ENCODE assay signal across 8 cellular contexts in genomic region chr1:244461254-244462071, GRCh38. TPM values are rescaled to one million over a fixed set of nuclear protein-coding genes. Genes with fewer than 3 reads are reported as not detected.
DNase-seq lines count a peak whose midpoint lies in the region; ATAC-seq and TF ChIP-seq lines count a peak whose summit lies in the region.

TSS of gene CATSPERE (plus strand) at chr1:244461273. CDS start at chr1:244461430, 157 bp downstream.

- H3K36me3 Mint-ChIP-seq in activated naive CD8-positive, alpha-beta T cell treated with anti-CD3 and anti-CD28 coated beads, Interleukin-2, amount 50 U/mL, for 24 hours (ENCODE audit: low read depth) = peaks cover 17% of the 10 kb centered on the region

- H3K4me1 ChIP-seq in HUES64 (ENCODE audit: insufficient read depth, low read length) (peaks cover under 1% of the 10 kb centered on the region), ovary (ENCODE audit: insufficient read depth) (peaks cover 2% of the 10 kb centered on the region), thoracic aorta (ENCODE audit: control insufficient read depth in 1 of 2, low read depth in 2 of 2) (peaks cover 0 to 4% of the 10 kb centered on the region in 2 donors)

- H3K27ac Mint-ChIP-seq in activated naive CD8-positive, alpha-beta T cell treated with anti-CD3 and anti-CD28 coated beads, Interleukin-2, amount 50 U/mL, for 24 hours = peak within 1 kb of the TSS; percentile 97

- TF ChIP-seq CTCF in ovary (IDR thresholded peaks at IDR 0.05) = no peak
- no peak for TF ChIP-seq CTCF in thoracic aorta (IDR thresholded peaks at IDR 0.05)

- TF ChIP-seq POLR2A in ovary (IDR thresholded peaks at IDR 0.05) = peak; percentile 38

- H3K4me1 Mint-ChIP-seq in activated naive CD8-positive, alpha-beta T cell treated with anti-CD3 and anti-CD28 coated beads, Interleukin-2, amount 50 U/mL, for 24 hours = peaks cover 15% of the 10 kb centered on the region

- TF ChIP-seq EP300 in ovary (IDR thresholded peaks at IDR 0.05) = no peak

- peaks cover 12% of the 10 kb centered on the region; the same call in 1 of the 2 replicates for H3K9me3 ChIP-seq in HUES64 (ENCODE audit: insufficient read depth, low read depth, low read length)
- H3K9me3 ChIP-seq in ovary = no peaks in the 10 kb centered on the region
- H3K9me3 ChIP-seq in thoracic aorta = no peaks in the 10 kb centered on the region

- H3K4me3 ChIP-seq in HUES64 (ENCODE audit: low read length) = peak within 1 kb of the TSS; percentile 55
- peak within 1 kb of the TSS; percentile 52 for H3K4me3 ChIP-seq in ovary
- H3K4me3 ChIP-seq in thoracic aorta = peak within 1 kb of the TSS; percentile 74

- H3K27ac ChIP-seq in HUES64 (ENCODE audit: low read depth, low read length) = peak within 1 kb of the TSS; percentile 70
- peak within 1 kb of the TSS; percentile 50 to 80 for H3K27ac ChIP-seq in ovary
- H3K27ac ChIP-seq in thoracic aorta = peak within 1 kb of the TSS; percentile 79 to 89

- DNase-seq in DMS153 treated with DMSO at 0.1 percent for 48 hours (lab: John Stamatoyannopoulos, UW; ENCODE audit: unreplicated experiment) = peak; percentile 98
- DNase-seq in SK-N-DZ (ENCODE audit: low spot score) = peak; percentile 45
- DNase-seq in activated naive CD8-positive, alpha-beta T cell treated with anti-CD3 and anti-CD28 coated beads, Interleukin-2, amount 50 U/mL, for 24 hours = peak; percentile 75
- peak; percentile 95 for DNase-seq in cardiac septum (ENCODE audit: low spot score)
- peak; percentile 73 to 90 (median 82) for DNase-seq in ovary
- peak; percentile 46 for DNase-seq in thoracic aorta (ENCODE audit: low spot score)

- H3K36me3 ChIP-seq in HUES64 (ENCODE audit: insufficient read depth, low read length) = no peaks in the 10 kb centered on the region
- H3K36me3 ChIP-seq in ovary = no peaks in the 10 kb centered on the region
- no peaks in the 10 kb centered on the region for H3K36me3 ChIP-seq in thoracic aorta

- WGBS in HUES64 = 95% methylated on average over 60 of the region's 60 CpGs
- 13 to 15% (median 15%) methylated on average over 60 of the region's 60 CpGs for whole genome bisulfite sequencing in ovary, 3 donors

- H3K27me3 ChIP-seq in HUES64 (ENCODE audit: insufficient read depth, low read length) = no peaks in the 10 kb centered on the region
- H3K27me3 ChIP-seq in ovary = no peaks in the 10 kb centered on the region
- no peaks in the 10 kb centered on the region for H3K27me3 ChIP-seq in thoracic aorta (replicated peaks; ENCODE audit: insufficient read depth)

- H3K27me3 Mint-ChIP-seq in activated naive CD8-positive, alpha-beta T cell treated with anti-CD3 and anti-CD28 coated beads, Interleukin-2, amount 50 U/mL, for 24 hours = no peaks in the 10 kb centered on the region

- peaks cover 14% of the 10 kb centered on the region for H3K9me3 Mint-ChIP-seq in activated naive CD8-positive, alpha-beta T cell treated with anti-CD3 and anti-CD28 coated beads, Interleukin-2, amount 50 U/mL, for 24 hours

- ATAC-seq in GM21423 (IDR thresholded peaks at IDR 0.05; ENCODE audit: unreplicated experiment) (peak; percentile 99), thoracic aorta (ENCODE audit: insufficient number of reproducible peaks, low FRiP score, low read depth) (peak; percentile 97)
- ATAC-seq in activated naive CD8-positive, alpha-beta T cell treated with anti-CD3 and anti-CD28 coated beads, Interleukin-2, amount 50 U/mL, for 24 hours = peak; percentile 96

- H3K9ac ChIP-seq in HUES64 (ENCODE audit: low read depth, low read length) = peak within 1 kb of the TSS; percentile 74

- intact Hi-C loops in cardiac septum (cut with DNase I) = loop anchor here (10.0 kb wide), 1 partner anchor 373 kb away; the partner anchor contains the start of gene COX20
- intact Hi-C loops in ovary (cut with DNase I) = no loop called here

- peak within 1 kb of the TSS; percentile 84 for H3K4me3 Mint-ChIP-seq in activated naive CD8-positive, alpha-beta T cell treated with anti-CD3 and anti-CD28 coated beads, Interleukin-2, amount 50 U/mL, for 24 hours

RNA-seq across cellular contexts. Expression of gene CATSPERE, which starts in this region (rescaled TPM):
- not detected for polyA plus RNA-seq in HUES64 (2013, experiment 1 of 2)
- not detected for polyA plus RNA-seq in HUES64 (2013, experiment 2 of 2)
- 0.15 and 0.40 TPM in 2 replicates for polyA plus RNA-seq in SK-N-DZ (2014; cell fraction: cytosol; rRNA removed)
- polyA plus RNA-seq in SK-N-DZ (2014; cell fraction: nucleus; rRNA removed) = 0.40 and 0.57 TPM in 2 replicates
- total RNA-seq in cardiac septum (0.38 TPM), ovary (1 to 10 TPM; 1.7 to 3.2 (median 2.4) TPM), thoracic aorta (1 to 10 TPM in 1 of 2 donors, under 1 TPM in 1; 0.14 to 1.3 TPM)
- under 1 TPM; 0.70 to 0.87 TPM for polyA plus RNA-seq in ovary

Comparison
In these comparisons a context has a peak if more than half of its experiments do, and no peak if none do; other contexts are left out.
1. Peak in every context shown above with its lines: DNase-seq, ATAC-seq, H3K4me3 ChIP-seq and H3K27ac ChIP-seq.
2. Peak in DNase-seq in cardiac septum; RNA of the gene not detected or under 1 TPM.
3. DNase-seq: peak in every context shown above with its lines; median percentile 98 in DMS153 treated with DMSO at 0.1 percent for 48 hours; 95 in cardiac septum; 82 in ovary; 75 in activated naive CD8-positive, alpha-beta T cell treated with anti-CD3 and anti-CD28 coated beads, Interleukin-2, amount 50 U/mL, for 24 hours; 46 in thoracic aorta; 45 in SK-N-DZ.